Comparison of ENCODE assay signal across 34 cellular contexts in the genomic region with DNA sequence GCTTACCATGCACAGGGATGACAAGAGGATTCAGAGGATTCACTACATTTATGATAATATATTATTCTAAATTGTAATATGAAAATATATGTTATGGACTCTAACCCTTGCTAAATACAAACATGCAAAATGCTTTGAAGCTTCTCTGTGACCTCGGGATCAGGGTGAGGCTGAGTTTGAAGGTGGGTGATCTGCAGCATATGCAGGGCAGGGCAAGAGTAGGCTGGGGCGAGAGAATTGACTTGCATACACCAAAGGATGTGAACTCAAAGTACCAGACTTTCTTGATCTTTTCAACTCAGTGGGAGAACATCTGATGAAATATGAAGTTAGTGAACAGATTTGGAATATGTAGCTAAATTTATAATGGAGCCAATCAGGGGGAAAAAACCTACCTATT. TPM values are rescaled to one million over a fixed set of nuclear protein-coding genes. Genes with fewer than 3 reads are reported as not detected.
"Had no signal": no experiment of that assay in that cellular context is flagged by ENCODE, and none has a peak within 500 bp of the region (broad histone marks: within the 10 kb centered on the region; RNA-seq: fewer than 3 reads in every experiment).

No MANE protein-coding gene starts in this region.

- H3K36me3 Mint-ChIP-seq: activated CD4-positive, alpha-beta memory T cell treated with anti-CD3 and anti-CD28 coated beads for 36 hours; activated naive CD4-positive, alpha-beta T cell treated with anti-CD3 and anti-CD28 coated beads, Interleukin-2, amount 50 U/mL, for 72 hours; activated naive CD8-positive, alpha-beta T cell treated with anti-CD3 and anti-CD28 coated beads for 36 hours had no signal

- H3K27ac Mint-ChIP-seq: activated B cell treated with CpG ODN at 0.5 μM for 24 hours; activated CD4-positive, alpha-beta memory T cell treated with anti-CD3 and anti-CD28 coated beads for 36 hours; activated CD4-positive, alpha-beta T cell treated with anti-CD3 and anti-CD28 coated beads, Interleukin-2, amount 10 ng/mL, durations not matched to agents 24 days and 14 days; activated CD8-positive, alpha-beta T cell treated with anti-CD3 and anti-CD28 coated beads for 36 hours; activated naive CD4-positive, alpha-beta T cell treated with anti-CD3 and anti-CD28 coated beads for 36 hours; activated naive CD4-positive, alpha-beta T cell treated with anti-CD3 and anti-CD28 coated beads, Interleukin-2, amount 50 U/mL, for 72 hours; activated naive CD8-positive, alpha-beta T cell treated with anti-CD3 and anti-CD28 coated beads for 36 hours; activated T-cell treated with anti-CD3 and anti-CD28 coated beads, Interleukin-2, amount 50 U/mL, for 72 hours; activated T-helper 1 cell treated with anti-CD3 and anti-CD28 coated beads, Interleukin-12 subunit alpha, Interleukin-12 subunit beta, Interleukin-2, Interleukin-4 antibody, amounts not matched to agents 30 ng/mL and 10 ng/mL and 1 ng/mL, durations not matched to agents 14 hours and 24 hours and 36 hours; activated T-helper 17 cell treated with anti-CD3 and anti-CD28 coated beads, Interleukin-2, amount 50 U/mL, for 72 hours; T-helper 1 cell treated with Interleukin-12 subunit alpha and Interleukin-12 subunit beta and Interleukin-4 antibody, amounts not matched to agents 30 μg/mL and 1 μg/mL, for 36 hours; T-helper 2 cell treated with Interferon-gamma antibody and Interleukin-4, amounts not matched to agents 5 μg/mL and 100 μg/mL, for 36 hours had no signal

- DNase-seq: activated B cell treated with CpG ODN at 0.5 μM for 24 hours; activated CD4-positive, alpha-beta memory T cell treated with anti-CD3 and anti-CD28 coated beads for 36 hours; activated CD4-positive, alpha-beta T cell treated with anti-CD3 and anti-CD28 coated beads for 4 hours; activated CD4-positive, alpha-beta T cell treated with anti-CD3 and anti-CD28 coated beads, Interleukin-2, amount 10 ng/mL, durations not matched to agents 24 days and 14 days; activated CD4-positive, alpha-beta T cell treated with anti-CD3 and anti-CD28 coated beads, Interleukin-2, amount 50 U/mL, for 1 hour; activated CD4-positive, alpha-beta T cell treated with anti-CD3 and anti-CD28 coated beads, Interleukin-2, amount 50 U/mL, for 4 hours; activated CD4-positive, CD25-positive, alpha-beta regulatory T cell treated with anti-CD3 and anti-CD28 coated beads, Interleukin-2, amount 50 U/mL, for 72 hours; activated CD8-positive, alpha-beta memory T cell treated with anti-CD3 and anti-CD28 coated beads, Interleukin-2, amount 50 U/mL, for 4 hours; activated CD8-positive, alpha-beta T cell treated with anti-CD3 and anti-CD28 coated beads for 36 hours; activated effector memory CD4-positive, alpha-beta T cell treated with anti-CD3 and anti-CD28 coated beads, Interleukin-2, amount 50 U/mL, for 16 hours; activated gamma-delta T cell treated with Interleukin-2 at 50 U/mL for 16 hours; activated naive CD4-positive, alpha-beta T cell; activated naive CD4-positive, alpha-beta T cell treated with anti-CD3 and anti-CD28 coated beads for 36 hours; activated naive CD4-positive, alpha-beta T cell treated with anti-CD3 and anti-CD28 coated beads, Interleukin-2, amount 50 U/mL, for 16 hours; activated naive CD8-positive, alpha-beta T cell treated with anti-CD3 and anti-CD28 coated beads for 36 hours; activated T-cell treated with anti-CD3 and anti-CD28 coated beads for 4 hours; activated T-cell treated with anti-CD3 and anti-CD28 coated beads, Interleukin-2, amount 50 U/mL, for 1 hour; activated T-cell treated with anti-CD3 and anti-CD28 coated beads, Interleukin-2, amount 50 U/mL, for 4 hours; activated T-cell treated with anti-CD3 and anti-CD28 coated beads, Interleukin-2, amount 50 U/mL, for 72 hours; adrenal gland; amniotic stem cell; aorta; body of pancreas; cerebellar nuclear complex; T-helper 1 cell; T-helper 2 cell; T-helper 9 cell had no signal

- H3K4me1 Mint-ChIP-seq: activated B cell treated with CpG ODN at 0.5 μM for 24 hours; activated CD4-positive, alpha-beta T cell treated with anti-CD3 and anti-CD28 coated beads, Interleukin-2, amount 10 ng/mL, durations not matched to agents 24 days and 14 days; activated naive CD8-positive, alpha-beta T cell treated with anti-CD3 and anti-CD28 coated beads for 36 hours; activated T-helper 17 cell treated with anti-CD3 and anti-CD28 coated beads, Interleukin-2, amount 50 U/mL, for 72 hours; central memory CD8-positive, alpha-beta T cell had no signal

- H3K4me3 Mint-ChIP-seq: activated B cell treated with CpG ODN at 0.5 μM for 24 hours; activated CD4-positive, alpha-beta memory T cell treated with anti-CD3 and anti-CD28 coated beads for 36 hours; activated CD4-positive, alpha-beta T cell treated with anti-CD3 and anti-CD28 coated beads, Interleukin-2, amount 10 ng/mL, durations not matched to agents 24 days and 14 days; activated CD8-positive, alpha-beta T cell treated with anti-CD3 and anti-CD28 coated beads for 36 hours; activated naive CD4-positive, alpha-beta T cell treated with anti-CD3 and anti-CD28 coated beads for 36 hours; activated naive CD8-positive, alpha-beta T cell treated with anti-CD3 and anti-CD28 coated beads for 36 hours; activated T-cell treated with anti-CD3 and anti-CD28 coated beads, Interleukin-2, amount 50 U/mL, for 4 hours; activated T-cell treated with anti-CD3 and anti-CD28 coated beads, Interleukin-2, amount 50 U/mL, for 72 hours; activated T-helper 1 cell treated with anti-CD3 and anti-CD28 coated beads, Interleukin-12 subunit alpha, Interleukin-12 subunit beta, Interleukin-2, Interleukin-4 antibody, amounts not matched to agents 30 ng/mL and 10 ng/mL and 1 ng/mL, durations not matched to agents 14 hours and 24 hours and 36 hours; activated T-helper 17 cell treated with anti-CD3 and anti-CD28 coated beads, Interleukin-2, amount 50 U/mL, for 72 hours; central memory CD8-positive, alpha-beta T cell; T-helper 1 cell treated with Interleukin-12 subunit alpha and Interleukin-12 subunit beta and Interleukin-4 antibody, amounts not matched to agents 30 μg/mL and 1 μg/mL, for 36 hours; T-helper 2 cell treated with Interferon-gamma antibody and Interleukin-4, amounts not matched to agents 5 μg/mL and 100 μg/mL, for 36 hours had no signal

- H3K27me3 Mint-ChIP-seq: activated B cell treated with CpG ODN at 0.5 μM for 24 hours; activated CD4-positive, alpha-beta T cell treated with anti-CD3 and anti-CD28 coated beads, Interleukin-2, amount 10 ng/mL, durations not matched to agents 24 days and 14 days; activated T-helper 17 cell treated with anti-CD3 and anti-CD28 coated beads, Interleukin-2, amount 50 U/mL, for 72 hours; central memory CD8-positive, alpha-beta T cell had no signal

- ATAC-seq: activated CD8-positive, alpha-beta T cell treated with anti-CD3 and anti-CD28 coated beads for 36 hours; activated naive CD4-positive, alpha-beta T cell treated with anti-CD3 and anti-CD28 coated beads, Interleukin-2, amount 50 U/mL, for 72 hours; activated T-cell treated with anti-CD3 and anti-CD28 coated beads, Interleukin-2, amount 50 U/mL, for 4 hours; activated T-cell treated with anti-CD3 and anti-CD28 coated beads, Interleukin-2, amount 50 U/mL, for 72 hours; activated T-helper 17 cell treated with anti-CD3 and anti-CD28 coated beads, Interleukin-2, amount 50 U/mL, for 72 hours; body of pancreas had no signal

- H3K9me3 Mint-ChIP-seq: activated CD4-positive, alpha-beta memory T cell treated with anti-CD3 and anti-CD28 coated beads for 36 hours; activated CD4-positive, alpha-beta T cell treated with anti-CD3 and anti-CD28 coated beads, Interleukin-2, amount 10 ng/mL, durations not matched to agents 24 days and 14 days; activated CD8-positive, alpha-beta T cell treated with anti-CD3 and anti-CD28 coated beads for 36 hours; activated naive CD4-positive, alpha-beta T cell treated with anti-CD3 and anti-CD28 coated beads for 36 hours; activated naive CD8-positive, alpha-beta T cell treated with anti-CD3 and anti-CD28 coated beads for 36 hours; activated T-cell treated with anti-CD3 and anti-CD28 coated beads, Interleukin-2, amount 50 U/mL, for 4 hours; activated T-helper 1 cell treated with anti-CD3 and anti-CD28 coated beads, Interleukin-12 subunit alpha, Interleukin-12 subunit beta, Interleukin-2, Interleukin-4 antibody, amounts not matched to agents 30 ng/mL and 10 ng/mL and 1 ng/mL, durations not matched to agents 14 hours and 24 hours and 36 hours; activated T-helper 17 cell treated with anti-CD3 and anti-CD28 coated beads, Interleukin-2, amount 50 U/mL, for 72 hours; T-helper 1 cell treated with Interleukin-12 subunit alpha and Interleukin-12 subunit beta and Interleukin-4 antibody, amounts not matched to agents 30 μg/mL and 1 μg/mL, for 36 hours; T-helper 2 cell treated with Interferon-gamma antibody and Interleukin-4, amounts not matched to agents 5 μg/mL and 100 μg/mL, for 36 hours had no signal

RNA-seq across cellular contexts. Expression of gene GPR158, which starts 57.0 kb away (rescaled TPM):
- total RNA-seq: activated B cell treated with CpG ODN at 0.5 μM for 24 hours; activated CD4-positive, alpha-beta memory T cell treated with anti-CD3 and anti-CD28 coated beads for 36 hours; activated CD4-positive, alpha-beta T cell treated with anti-CD3 and anti-CD28 coated beads, Interleukin-2, amount 10 ng/mL, durations not matched to agents 24 days and 14 days; activated CD8-positive, alpha-beta memory T cell treated with anti-CD3 and anti-CD28 coated beads for 36 hours; activated CD8-positive, alpha-beta T cell treated with anti-CD3 and anti-CD28 coated beads for 36 hours; activated naive CD4-positive, alpha-beta T cell treated with anti-CD3 and anti-CD28 coated beads for 36 hours; activated naive CD4-positive, alpha-beta T cell treated with anti-CD3 and anti-CD28 coated beads, Interleukin-2, amount 50 U/mL, for 72 hours; activated naive CD8-positive, alpha-beta T cell treated with anti-CD3 and anti-CD28 coated beads for 36 hours; activated T-cell treated with anti-CD3 and anti-CD28 coated beads, Interleukin-2, amount 50 U/mL, for 4 hours; activated T-cell treated with anti-CD3 and anti-CD28 coated beads, Interleukin-2, amount 50 U/mL, for 72 hours; activated T-helper 1 cell treated with anti-CD3 and anti-CD28 coated beads, Interleukin-12 subunit alpha, Interleukin-12 subunit beta, Interleukin-2, Interleukin-4 antibody, amounts not matched to agents 30 ng/mL and 10 ng/mL and 1 ng/mL, durations not matched to agents 14 hours and 24 hours and 36 hours; activated T-helper 17 cell treated with anti-CD3 and anti-CD28 coated beads, Interleukin-2, amount 50 U/mL, for 72 hours had no signal
- polyA plus RNA-seq: aorta had no signal
